In the genomic region with DNA sequence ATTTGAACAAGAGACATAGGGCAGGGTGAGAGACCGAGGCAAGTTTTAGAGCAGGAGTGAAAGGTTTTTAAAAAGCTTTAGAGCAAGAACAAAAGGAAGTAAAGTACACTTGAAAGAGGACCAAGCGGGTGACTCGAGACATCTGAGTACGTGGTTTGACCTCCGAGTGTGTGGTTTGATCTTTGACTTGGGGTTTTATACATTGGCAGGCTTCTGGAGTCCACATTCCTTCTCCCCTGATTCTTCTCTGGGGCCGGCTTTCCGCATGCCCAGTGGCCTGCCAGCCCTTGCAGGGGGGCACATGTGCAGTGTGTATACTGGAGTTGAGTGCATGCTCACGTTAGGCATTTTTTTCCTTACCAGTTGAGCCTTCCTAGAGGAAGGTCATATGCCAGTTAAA, we compare ENCODE assay signal across 35 cellular contexts.
DNase-seq lines count a peak whose midpoint lies in the region; ATAC-seq, FAIRE-seq and TF ChIP-seq lines count a peak whose summit lies in the region.
"Had no signal": no experiment of that assay in that cellular context is flagged by ENCODE, and none has a peak within 500 bp of the region (broad histone marks: within the 10 kb centered on the region; RNA-seq: fewer than 3 reads in every experiment).

No MANE protein-coding gene starts in this region.

- H3K4me1 ChIP-seq in A549 (peaks cover 30% of the 10 kb centered on the region; the same call in 2 of the 3 replicates), duodenal mucosa (ENCODE audit: control insufficient read depth in 1 of 2, insufficient read depth in 2 of 2, low read length in 2 of 2) (peaks cover 17 to 22% of the 10 kb centered on the region in 2 donors)
- H3K4me1 ChIP-seq: Caco-2, HAP-1, heart right ventricle, psoas muscle, tibial artery had no signal

- DNase-seq in A549 (ENCODE audit: low read depth in 1 of 2, low spot score in 1 of 2) (no peak), HT-29 (ENCODE audit: low spot score) (peak; percentile 13), myocyte (ENCODE audit: low read depth) (peak; percentile 3), AG08396 (ENCODE audit: low spot score) (no peak), C1 segment of cervical spinal cord (lab: John Stamatoyannopoulos, UW) (no peak)
- no peak for DNase-seq in activated CD4-positive, alpha-beta T cell treated with anti-CD3 and anti-CD28 coated beads, Interleukin-2, amount 10 ng/mL, durations not matched to agents 7 days and 5 days
- DNase-seq: activated CD4-positive, alpha-beta T cell treated with anti-CD3 and anti-CD28 coated beads, Interleukin-2, amount 10 ng/mL, durations not matched to agents 24 days and 14 days; activated naive CD4-positive, alpha-beta T cell treated with Interleukin-2 at 50 U/mL for 16 hours; activated T-cell treated with anti-CD3 and anti-CD28 coated beads, Interleukin-2, amount 50 U/mL, for 24 hours; Caco-2; DMS79 treated with DMSO at 0.1 percent for 48 hours; effector memory CD4-positive, alpha-beta T cell; foreskin fibroblast; heart right ventricle; KBM-7; naive B cell; NCI-H1436; NCI-H2081 treated with DMSO at 0.1 percent for 48 hours; NCI-H446 treated with DMSO at 0.1 percent for 48 hours; nucleus accumbens; psoas muscle; SHP77; stimulated activated CD8-positive, alpha-beta memory T cell treated with anti-CD3 and anti-CD28 coated beads, Interleukin-4, amount 100 ng/mL, for 48 hours; stomach; T-helper 9 cell; tibial artery had no signal

- H3K27ac ChIP-seq in A549 (peak overlapping the region; percentile 21 to 30; a peak in 3 of 6 replicates), duodenal mucosa (ENCODE audit: low read depth, low read length) (peak overlapping the region; percentile 33)
- H3K27ac ChIP-seq: BLaER1, heart right ventricle, psoas muscle, stomach, tibial artery had no signal

- no peak for FAIRE-seq in A549 (lab: Jason Lieb, UNC)
- FAIRE-seq: bronchial epithelial cell, colon had no signal

- WGBS in A549 (ENCODE audit: missing lambda C conversion rate) = 42% methylated on average over 8 of the region's 8 CpGs

- H3K9me3 ChIP-seq in A549 (no peaks in the 10 kb centered on the region), duodenal mucosa (ENCODE audit: control insufficient read depth in 1 of 2, low read length in 2 of 2) (no peaks in the 10 kb centered on the region)
- H3K9me3 ChIP-seq: BLaER1, Caco-2, HAP-1, heart right ventricle, psoas muscle, stomach, tibial artery had no signal

- POLR2A ChIA-PET in A549 (lab: Yijun Ruan, JAX) = no interaction called here
- POLR2A ChIA-PET in activated CD4-positive, alpha-beta T cell treated with anti-CD3 and anti-CD28 coated beads, Interleukin-2, amount 10 ng/mL, durations not matched to agents 7 days and 5 days (lab: Charles Lee) = no interaction called here

- no peak for TF ChIP-seq CTCF in A549 (IDR thresholded peaks at IDR 0.05)

- TF ChIP-seq RAD21 in A549 (conservative IDR thresholded peaks at IDR 0.05 in 1 of 2, IDR thresholded peaks at IDR 0.05 in 1 of 2) = no peak

- H3K4me3 Mint-ChIP-seq in activated CD4-positive, alpha-beta T cell treated with anti-CD3 and anti-CD28 coated beads, Interleukin-2, amount 10 ng/mL, durations not matched to agents 7 days and 5 days = no peak overlapping the region
- H3K4me3 Mint-ChIP-seq: activated CD4-positive, alpha-beta T cell treated with anti-CD3 and anti-CD28 coated beads, Interleukin-2, amount 10 ng/mL, durations not matched to agents 24 days and 14 days; activated T-cell treated with anti-CD3 and anti-CD28 coated beads, Interleukin-2, amount 50 U/mL, for 24 hours; memory B cell; naive B cell had no signal

- CTCF ChIA-PET in A549 (lab: Yijun Ruan, JAX) = no interaction called here
- CTCF ChIA-PET in activated CD4-positive, alpha-beta T cell treated with anti-CD3 and anti-CD28 coated beads, Interleukin-2, amount 10 ng/mL, durations not matched to agents 7 days and 5 days (lab: Charles Lee) = no interaction called here

- no peaks in the 10 kb centered on the region for H3K9me3 Mint-ChIP-seq in activated CD4-positive, alpha-beta T cell treated with anti-CD3 and anti-CD28 coated beads, Interleukin-2, amount 10 ng/mL, durations not matched to agents 7 days and 5 days
- H3K9me3 Mint-ChIP-seq: activated CD4-positive, alpha-beta T cell treated with anti-CD3 and anti-CD28 coated beads, Interleukin-2, amount 10 ng/mL, durations not matched to agents 24 days and 14 days; activated T-cell treated with anti-CD3 and anti-CD28 coated beads, Interleukin-2, amount 50 U/mL, for 24 hours had no signal

- no peaks in the 10 kb centered on the region for H3K36me3 ChIP-seq in duodenal mucosa (ENCODE audit: control insufficient read depth in 1 of 2, insufficient read depth in 2 of 2, low read length in 2 of 2)
- H3K36me3 ChIP-seq: BLaER1, HAP-1, heart right ventricle, stomach, tibial artery had no signal

- no peaks in the 10 kb centered on the region for H3K27me3 ChIP-seq in duodenal mucosa (ENCODE audit: control insufficient read depth in 1 of 2, insufficient read depth in 2 of 2, low read length in 2 of 2)
- H3K27me3 ChIP-seq: BLaER1, tibial artery had no signal

- no peak for TF ChIP-seq POLR2A in A549 (IDR thresholded peaks at IDR 0.05; ENCODE audit: low read length)

- H3K4me2 ChIP-seq in A549 = peak overlapping the region; percentile 55; the same call in 2 of the 3 replicates
- H3K4me2 ChIP-seq: BLaER1 had no signal

- no peak overlapping the region for H3K9ac ChIP-seq in duodenal mucosa (ENCODE audit: low read depth in 1 of 2, low read length in 2 of 2)
- H3K9ac ChIP-seq: BLaER1 had no signal

- TF ChIP-seq EP300 in A549 (IDR thresholded peaks at IDR 0.05) = no peak

- H3K36me3 Mint-ChIP-seq in activated CD4-positive, alpha-beta T cell treated with anti-CD3 and anti-CD28 coated beads, Interleukin-2, amount 10 ng/mL, durations not matched to agents 7 days and 5 days (ENCODE audit: low read depth) = no peaks in the 10 kb centered on the region
- H3K36me3 Mint-ChIP-seq: memory B cell, naive B cell had no signal

- H3K4me1 Mint-ChIP-seq in activated CD4-positive, alpha-beta T cell treated with anti-CD3 and anti-CD28 coated beads, Interleukin-2, amount 10 ng/mL, durations not matched to agents 7 days and 5 days = no peaks in the 10 kb centered on the region
- H3K4me1 Mint-ChIP-seq: activated CD4-positive, alpha-beta T cell treated with anti-CD3 and anti-CD28 coated beads, Interleukin-2, amount 10 ng/mL, durations not matched to agents 24 days and 14 days; memory B cell had no signal

- no peak for ATAC-seq in A549
- ATAC-seq in GM19324 (IDR thresholded peaks at IDR 0.05; ENCODE audit: low FRiP score, unreplicated experiment) = no peak
- ATAC-seq: esophagus mucosa, heart right ventricle, left lobe of liver, psoas muscle had no signal

- H3K27me3 Mint-ChIP-seq in activated CD4-positive, alpha-beta T cell treated with anti-CD3 and anti-CD28 coated beads, Interleukin-2, amount 10 ng/mL, durations not matched to agents 7 days and 5 days = peaks cover 8% of the 10 kb centered on the region

- H3K4me3 ChIP-seq in A549 = no peak overlapping the region
- H3K4me3 ChIP-seq in duodenal mucosa (ENCODE audit: low read depth in 1 of 2, low read length in 2 of 2) = peak overlapping the region in 1 of 2 donors; percentile 16
- H3K4me3 ChIP-seq: BLaER1, HAP-1, heart right ventricle, psoas muscle, stomach, tibial artery had no signal

- no peak overlapping the region for H3K27ac Mint-ChIP-seq in activated CD4-positive, alpha-beta T cell treated with anti-CD3 and anti-CD28 coated beads, Interleukin-2, amount 10 ng/mL, durations not matched to agents 7 days and 5 days
- H3K27ac Mint-ChIP-seq: activated CD4-positive, alpha-beta T cell treated with anti-CD3 and anti-CD28 coated beads, Interleukin-2, amount 10 ng/mL, durations not matched to agents 24 days and 14 days; activated T-cell treated with anti-CD3 and anti-CD28 coated beads, Interleukin-2, amount 50 U/mL, for 24 hours; memory B cell; naive B cell had no signal

TF ChIP-seq in A549, 52 proteins besides CTCF, POLR2A, EP300 and RAD21 (continues in another document):
- TF ChIP-seq NPAS2 (CRISPR knock-in tag; IDR thresholded peaks at IDR 0.05; ENCODE audit: borderline replicate concordance) (no peak), CHD2 (IDR thresholded peaks at IDR 0.05; ENCODE audit: low read length, partially characterized antibody) (no peak), MAFK (IDR thresholded peaks at IDR 0.05; ENCODE audit: partially characterized antibody) (no peak), ZSCAN20 (CRISPR knock-in tag; IDR thresholded peaks at IDR 0.05) (no peak), POLR2AphosphoS2 (conservative IDR thresholded peaks at IDR 0.05; ENCODE audit: low read length) (no peak), SREBF2 (IDR thresholded peaks at IDR 0.05) (no peak), HDAC2 (IDR thresholded peaks at IDR 0.05) (no peak), FOXS1 (CRISPR knock-in tag; IDR thresholded peaks at IDR 0.05) (no peak), CHD4 (IDR thresholded peaks at IDR 0.05; ENCODE audit: borderline replicate concordance) (no peak), KDM5A (IDR thresholded peaks at IDR 0.05) (no peak), TP53 (CRISPR knock-in tag; IDR thresholded peaks at IDR 0.05) (no peak), RFX5 (IDR thresholded peaks at IDR 0.05) (no peak), CBX2 (IDR thresholded peaks at IDR 0.05; ENCODE audit: borderline replicate concordance, low read depth) (no peak)
- TF ChIP-seq, protein P1, sequence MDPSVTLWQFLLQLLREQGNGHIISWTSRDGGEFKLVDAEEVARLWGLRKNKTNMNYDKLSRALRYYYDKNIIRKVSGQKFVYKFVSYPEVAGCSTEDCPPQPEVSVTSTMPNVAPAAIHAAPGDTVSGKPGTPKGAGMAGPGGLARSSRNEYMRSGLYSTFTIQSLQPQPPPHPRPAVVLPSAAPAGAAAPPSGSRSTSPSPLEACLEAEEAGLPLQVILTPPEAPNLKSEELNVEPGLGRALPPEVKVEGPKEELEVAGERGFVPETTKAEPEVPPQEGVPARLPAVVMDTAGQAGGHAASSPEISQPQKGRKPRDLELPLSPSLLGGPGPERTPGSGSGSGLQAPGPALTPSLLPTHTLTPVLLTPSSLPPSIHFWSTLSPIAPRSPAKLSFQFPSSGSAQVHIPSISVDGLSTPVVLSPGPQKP (IDR thresholded peaks at IDR 0.05; ENCODE audit: low read depth, low read length) = no peak
- TF ChIP-seq, protein P2, sequence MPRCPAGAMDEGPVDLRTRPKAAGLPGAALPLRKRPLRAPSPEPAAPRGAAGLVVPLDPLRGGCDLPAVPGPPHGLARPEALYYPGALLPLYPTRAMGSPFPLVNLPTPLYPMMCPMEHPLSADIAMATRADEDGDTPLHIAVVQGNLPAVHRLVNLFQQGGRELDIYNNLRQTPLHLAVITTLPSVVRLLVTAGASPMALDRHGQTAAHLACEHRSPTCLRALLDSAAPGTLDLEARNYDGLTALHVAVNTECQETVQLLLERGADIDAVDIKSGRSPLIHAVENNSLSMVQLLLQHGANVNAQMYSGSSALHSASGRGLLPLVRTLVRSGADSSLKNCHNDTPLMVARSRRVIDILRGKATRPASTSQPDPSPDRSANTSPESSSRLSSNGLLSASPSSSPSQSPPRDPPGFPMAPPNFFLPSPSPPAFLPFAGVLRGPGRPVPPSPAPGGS (IDR thresholded peaks at IDR 0.05) = no peak

Comparison
In these comparisons a context has a peak if more than half of its experiments do, and no peak if none do; other contexts are left out.
1. DNase-seq: peak in HT-29 (single experiment) and myocyte (single experiment); none in A549 (0 of 2), AG08396 (single experiment), activated CD4-positive, alpha-beta T cell treated with anti-CD3 and anti-CD28 coated beads, Interleukin-2, amount 10 ng/mL, durations not matched to agents 7 days and 5 days (single experiment) and C1 segment of cervical spinal cord (0 of 14).